8 cellular contexts compared by ENCODE assay signal in genomic region chr12:124767075-124767821, GRCh38.
DNase-seq lines count a peak whose midpoint lies in the region; ATAC-seq and TF ChIP-seq lines count a peak whose summit lies in the region.

No MANE protein-coding gene starts in this region.

- H3K9me3 Mint-ChIP-seq in CD8-positive, alpha-beta T cell = peaks cover 7% of the 10 kb centered on the region
- H3K9me3 Mint-ChIP-seq in neural crest cell = peaks cover 9% of the 10 kb centered on the region

- H3K9ac ChIP-seq in OCI-LY1 (ENCODE audit: low read length) (no peak overlapping the region), stomach smooth muscle (ENCODE audit: low read length in 2 of 2) (no peak overlapping the region)

- H4K20me1 ChIP-seq in OCI-LY1 (ENCODE audit: insufficient read depth, low read length) = no peaks in the 10 kb centered on the region

- H3K36me3 Mint-ChIP-seq in CD8-positive, alpha-beta T cell = no peaks in the 10 kb centered on the region
- peaks cover 7% of the 10 kb centered on the region for H3K36me3 Mint-ChIP-seq in neural crest cell (ENCODE audit: low read depth)

- no peaks in the 10 kb centered on the region for H3F3A ChIP-seq in OCI-LY1 (ENCODE audit: insufficient read depth, low read length)

- peak; percentile 72 to 94 (median 83) for DNase-seq in CD8-positive, alpha-beta T cell
- DNase-seq in activated T-cell treated with anti-CD3 and anti-CD28 coated beads for 48 hours (ENCODE audit: low read depth) = peak; percentile 80
- peak; percentile 54 for DNase-seq in fibroblast of gingiva (ENCODE audit: low read depth)
- DNase-seq in neural crest cell (ENCODE audit: low read depth, low spot score) = peak; percentile 94

- no peak overlapping the region for H2AFZ ChIP-seq in OCI-LY1 (ENCODE audit: low read length)

- intact Hi-C loops in CD8-positive, alpha-beta T cell (cut with DNase I, micrococcal nuclease) = loop anchor here (1.0 to 10.0 kb wide), 6 partner anchors 200 to 731 kb away; partner anchors contain the start of gene NCOR2 (in 1 of the 2)

- CTCF ChIA-PET in CD8-positive, alpha-beta T cell (lab: Charles Lee) = interaction anchor here (0.5 to 9.2 kb wide), 27 partner anchors 8 to 732 kb away, joined by 3 to 161 read pairs (median 4); no protein-coding TSS in a partner anchor

- no peaks in the 10 kb centered on the region for H3K9me2 ChIP-seq in OCI-LY1 (ENCODE audit: low read depth, low read length)

- peaks cover 10% of the 10 kb centered on the region for H3K9me3 ChIP-seq in CD8-positive, alpha-beta T cell (ENCODE audit: low read length)
- H3K9me3 ChIP-seq in OCI-LY1 (ENCODE audit: low read length) (peaks cover 16% of the 10 kb centered on the region), stomach smooth muscle (ENCODE audit: control insufficient read depth in 2 of 2, low read length in 2 of 2) (peaks cover 6% of the 10 kb centered on the region in 2 donors)

- no peak overlapping the region for H3K4me3 ChIP-seq in CD8-positive, alpha-beta T cell (ENCODE audit: low read depth, low read length)
- H3K4me3 ChIP-seq in OCI-LY1 (ENCODE audit: low read depth, low read length, poor library complexity, severe bottlenecking) (no peak overlapping the region), stomach smooth muscle (ENCODE audit: low read length in 2 of 2) (no peak overlapping the region)

- H3K4me2 ChIP-seq in OCI-LY1 (ENCODE audit: low read length) = no peak overlapping the region

- no peaks in the 10 kb centered on the region for H3K36me3 ChIP-seq in CD8-positive, alpha-beta T cell (ENCODE audit: insufficient read depth, low read length)
- peaks cover 8% of the 10 kb centered on the region; the same call in 1 of the 2 replicates for H3K36me3 ChIP-seq in OCI-LY1 (ENCODE audit: insufficient read depth, low read length)
- H3K36me3 ChIP-seq in stomach smooth muscle (ENCODE audit: control insufficient read depth in 2 of 2, insufficient read depth in 2 of 2, low read length in 2 of 2) = no peaks in the 10 kb centered on the region

- POLR2A ChIA-PET in CD8-positive, alpha-beta T cell (lab: Charles Lee) = no interaction called here

- H3K4me1 ChIP-seq in CD8-positive, alpha-beta T cell (ENCODE audit: insufficient read depth, low read length) = peaks cover 8% of the 10 kb centered on the region
- H3K4me1 ChIP-seq in OCI-LY1 (ENCODE audit: insufficient read depth, low read length, severe bottlenecking) (no peaks in the 10 kb centered on the region), stomach smooth muscle (ENCODE audit: control insufficient read depth, insufficient read depth, low read length) (peaks cover 39% of the 10 kb centered on the region)

- peak overlapping the region; percentile 24 for H3K27ac Mint-ChIP-seq in CD8-positive, alpha-beta T cell
- no peak overlapping the region for H3K27ac Mint-ChIP-seq in neural crest cell (ENCODE audit: unreplicated experiment)

- no peaks in the 10 kb centered on the region for H3K79me2 ChIP-seq in OCI-LY1 (ENCODE audit: insufficient read depth, low read length)

- H3K4me1 Mint-ChIP-seq in CD8-positive, alpha-beta T cell (ENCODE audit: low read depth) = peaks cover 23% of the 10 kb centered on the region
- H3K4me1 Mint-ChIP-seq in neural crest cell = peaks cover 38% of the 10 kb centered on the region

- peaks cover 1% of the 10 kb centered on the region for H3K27me3 ChIP-seq in CD8-positive, alpha-beta T cell (ENCODE audit: insufficient read depth, low read length)
- H3K27me3 ChIP-seq in OCI-LY1 (ENCODE audit: insufficient read depth, low read length) (no peaks in the 10 kb centered on the region; the same call in 1 of the 2 replicates), stomach smooth muscle (ENCODE audit: control insufficient read depth in 1 of 2, insufficient read depth in 2 of 2, low read length in 2 of 2) (no peaks in the 10 kb centered on the region)

- no peak overlapping the region for H3K27ac ChIP-seq in CD8-positive, alpha-beta T cell (ENCODE audit: low read depth, low read length)
- H3K27ac ChIP-seq in OCI-LY1 (ENCODE audit: low read depth, low read length, poor library complexity, severe bottlenecking) = no peak overlapping the region
- H3K27ac ChIP-seq in stomach smooth muscle (ENCODE audit: low read length) = peak overlapping the region; percentile 79

- ATAC-seq in CD8-positive, alpha-beta T cell = peak; percentile 89
- ATAC-seq in GM19372 (IDR thresholded peaks at IDR 0.05; ENCODE audit: low read depth, unreplicated experiment) (peak; percentile 64), HG03565 (IDR thresholded peaks at IDR 0.05; ENCODE audit: unreplicated experiment) (peak; percentile 50)

- peaks cover 4% of the 10 kb centered on the region for H3K27me3 Mint-ChIP-seq in CD8-positive, alpha-beta T cell (ENCODE audit: low read depth)
- H3K27me3 Mint-ChIP-seq in neural crest cell (ENCODE audit: low read depth) = peaks cover 16% of the 10 kb centered on the region

- TF ChIP-seq CTCF in CD8-positive, alpha-beta T cell (IDR thresholded peaks at IDR 0.05) = peak; percentile 99
- peak; percentile 97 for TF ChIP-seq CTCF in OCI-LY1 (IDR thresholded peaks at IDR 0.05; ENCODE audit: low read length)
- TF ChIP-seq CTCF in neural crest cell (conservative IDR thresholded peaks at IDR 0.05) = peak; percentile 99

- no peak overlapping the region for H3K4me3 Mint-ChIP-seq in CD8-positive, alpha-beta T cell
- no peak overlapping the region for H3K4me3 Mint-ChIP-seq in neural crest cell
